28 cellular contexts compared by ENCODE assay signal in genomic region chr1:226281058-226281457, GRCh38. TPM values are rescaled to one million over a fixed set of nuclear protein-coding genes. Genes with fewer than 3 reads are reported as not detected.
DNase-seq lines count a peak whose midpoint lies in the region; ATAC-seq, FAIRE-seq and TF ChIP-seq lines count a peak whose summit lies in the region.
"Had no signal": no experiment of that assay in that cellular context is flagged by ENCODE, and none has a peak within 500 bp of the region (broad histone marks: within the 10 kb centered on the region; RNA-seq: fewer than 3 reads in every experiment).

No MANE protein-coding gene starts in this region.

- 44 to 65% (median 62%) methylated on average over 1 of the region's 1 CpG for WGBS in heart left ventricle, 4 donors

- H3K36me3 ChIP-seq in left ventricle myocardium inferior = peaks cover 51% of the 10 kb centered on the region
- peaks cover 0 to 40% (median 16%) of the 10 kb centered on the region in 9 donors for H3K36me3 ChIP-seq in heart left ventricle

- peaks cover 24% of the 10 kb centered on the region for H3K36me3 Mint-ChIP-seq in activated T-helper 2 cell treated with anti-CD3 and anti-CD28 coated beads, Interferon-gamma antibody, Interleukin-2, Interleukin-4, amounts not matched to agents 10 μg/mL and 5 μg/mL and 100 μg/mL, durations not matched to agents 14 hours and 24 hours and 36 hours (ENCODE audit: low read depth)
- H3K36me3 Mint-ChIP-seq in effector memory CD8-positive, alpha-beta T cell (ENCODE audit: insufficient read depth) = peaks cover 2% of the 10 kb centered on the region

- intact Hi-C loops in left ventricle myocardium inferior (cut with micrococcal nuclease) (no loop called here), heart left ventricle (cut with DNase I) (no loop called here)
- intact Hi-C loops in activated T-helper 2 cell treated with anti-CD3 and anti-CD28 coated beads, Interferon-gamma antibody, Interleukin-2, Interleukin-4, amounts not matched to agents 10 μg/mL and 5 μg/mL and 100 μg/mL, durations not matched to agents 14 hours and 24 hours and 36 hours (cut with micrococcal nuclease) = no loop called here

- H3K27ac ChIP-seq in left ventricle myocardium inferior (replicated peaks) (peak overlapping the region; percentile 2), heart left ventricle (peak overlapping the region in 2 of 12 donors; percentile 17 to 26)
- H3K27ac ChIP-seq: BLaER1 had no signal

- H3K4me3 ChIP-seq in left ventricle myocardium inferior (no peak overlapping the region), heart left ventricle (no peak overlapping the region)
- H3K4me3 ChIP-seq: BLaER1 had no signal

- no peaks in the 10 kb centered on the region for H3K4me1 Mint-ChIP-seq in activated T-helper 2 cell treated with anti-CD3 and anti-CD28 coated beads, Interferon-gamma antibody, Interleukin-2, Interleukin-4, amounts not matched to agents 10 μg/mL and 5 μg/mL and 100 μg/mL, durations not matched to agents 14 hours and 24 hours and 36 hours (ENCODE audit: low read depth)
- no peaks in the 10 kb centered on the region for H3K4me1 Mint-ChIP-seq in effector memory CD8-positive, alpha-beta T cell (ENCODE audit: low read depth in 2 of 2)
- H3K4me1 Mint-ChIP-seq: CD4-positive, alpha-beta memory T cell; CD8-positive, alpha-beta memory T cell had no signal

- H3K27me3 ChIP-seq in left ventricle myocardium inferior (ENCODE audit: low read depth) (no peaks in the 10 kb centered on the region), heart left ventricle (no peaks in the 10 kb centered on the region)
- H3K27me3 ChIP-seq: BE2C, BLaER1 had no signal

- TF ChIP-seq POLR2A in heart left ventricle (IDR thresholded peaks at IDR 0.05) = no peak

- H3K9me3 ChIP-seq in left ventricle myocardium inferior (replicated peaks) (no peaks in the 10 kb centered on the region), heart left ventricle (peaks cover 0 to 3% (median 0%) of the 10 kb centered on the region in 12 donors)
- H3K9me3 ChIP-seq: BE2C, BLaER1 had no signal

- FAIRE-seq in G401.6 (lab: Jason Lieb, UNC) (peak; percentile 25), TTC549 (lab: Jason Lieb, UNC) (peak; percentile 88)
- FAIRE-seq: GM12891, GM19239 had no signal

- ATAC-seq in heart left ventricle = no peak
- no peak for ATAC-seq in GM21526 (IDR thresholded peaks at IDR 0.05; ENCODE audit: low FRiP score, unreplicated experiment)
- no peak for ATAC-seq in effector memory CD8-positive, alpha-beta T cell (replicated peaks)

- H3K27ac Mint-ChIP-seq in activated T-helper 2 cell treated with anti-CD3 and anti-CD28 coated beads, Interferon-gamma antibody, Interleukin-2, Interleukin-4, amounts not matched to agents 10 μg/mL and 5 μg/mL and 100 μg/mL, durations not matched to agents 14 hours and 24 hours and 36 hours = peak overlapping the region; percentile 5
- no peak overlapping the region for H3K27ac Mint-ChIP-seq in effector memory CD8-positive, alpha-beta T cell
- H3K27ac Mint-ChIP-seq: CD14-positive monocyte; CD4-positive, alpha-beta memory T cell had no signal

- peaks cover 12% of the 10 kb centered on the region for H3K4me1 ChIP-seq in left ventricle myocardium inferior
- peaks cover 0 to 4% (median 0%) of the 10 kb centered on the region in 12 donors for H3K4me1 ChIP-seq in heart left ventricle
- H3K4me1 ChIP-seq: BE2C, BLaER1 had no signal

- no peaks in the 10 kb centered on the region for H3K27me3 Mint-ChIP-seq in activated T-helper 2 cell treated with anti-CD3 and anti-CD28 coated beads, Interferon-gamma antibody, Interleukin-2, Interleukin-4, amounts not matched to agents 10 μg/mL and 5 μg/mL and 100 μg/mL, durations not matched to agents 14 hours and 24 hours and 36 hours (ENCODE audit: low read depth)
- no peaks in the 10 kb centered on the region for H3K27me3 Mint-ChIP-seq in effector memory CD8-positive, alpha-beta T cell
- H3K27me3 Mint-ChIP-seq: CD4-positive, alpha-beta memory T cell; CD4-positive, CD25-positive, alpha-beta regulatory T cell; CD8-positive, alpha-beta memory T cell had no signal

- no peak for DNase-seq in left ventricle myocardium inferior
- no peak for DNase-seq in heart left ventricle
- DNase-seq in activated T-helper 2 cell treated with anti-CD3 and anti-CD28 coated beads, Interferon-gamma antibody, Interleukin-2, Interleukin-4, amounts not matched to agents 10 μg/mL and 5 μg/mL and 100 μg/mL, durations not matched to agents 14 hours and 24 hours and 36 hours (ENCODE audit: low spot score) = no peak
- DNase-seq in effector memory CD8-positive, alpha-beta T cell = no peak
- DNase-seq: 8988T; ACHN; BE2C; C1 segment of cervical spinal cord; CD4-positive, alpha-beta memory T cell; CD4-positive, CD25-positive, alpha-beta regulatory T cell; CD8-positive, alpha-beta memory T cell; COR-L47; DMS 273 treated with DMSO at 0.1 percent for 48 hours; DMS153; DMS53; DMS79; DND-41; EL; GF-D8 had no signal

- H3K4me3 Mint-ChIP-seq in activated T-helper 2 cell treated with anti-CD3 and anti-CD28 coated beads, Interferon-gamma antibody, Interleukin-2, Interleukin-4, amounts not matched to agents 10 μg/mL and 5 μg/mL and 100 μg/mL, durations not matched to agents 14 hours and 24 hours and 36 hours (ENCODE audit: low read depth) = no peak overlapping the region
- no peak overlapping the region for H3K4me3 Mint-ChIP-seq in effector memory CD8-positive, alpha-beta T cell
- H3K4me3 Mint-ChIP-seq: CD14-positive monocyte; CD4-positive, alpha-beta memory T cell; CD4-positive, CD25-positive, alpha-beta regulatory T cell; CD8-positive, alpha-beta memory T cell had no signal

- H3K9me3 Mint-ChIP-seq in activated T-helper 2 cell treated with anti-CD3 and anti-CD28 coated beads, Interferon-gamma antibody, Interleukin-2, Interleukin-4, amounts not matched to agents 10 μg/mL and 5 μg/mL and 100 μg/mL, durations not matched to agents 14 hours and 24 hours and 36 hours = no peaks in the 10 kb centered on the region
- H3K9me3 Mint-ChIP-seq in effector memory CD8-positive, alpha-beta T cell = no peaks in the 10 kb centered on the region
- H3K9me3 Mint-ChIP-seq: CD4-positive, alpha-beta memory T cell; CD4-positive, CD25-positive, alpha-beta regulatory T cell; CD8-positive, alpha-beta memory T cell had no signal

- TF ChIP-seq CTCF in left ventricle myocardium inferior (IDR thresholded peaks at IDR 0.05; ENCODE audit: borderline replicate concordance) = no peak
- no peak for TF ChIP-seq CTCF in heart left ventricle (IDR thresholded peaks at IDR 0.05)

RNA-seq across cellular contexts. Expression of gene LIN9, which starts 27.9 kb away (rescaled TPM):
- 19.5 TPM for total RNA-seq in left ventricle myocardium inferior
- 10 to 100 TPM; 10.9 to 21.0 (median 18.0) TPM for total RNA-seq in heart left ventricle
- 10 to 100 TPM; 11.1 to 11.7 TPM for polyA plus RNA-seq in heart left ventricle
- total RNA-seq in activated T-helper 2 cell treated with anti-CD3 and anti-CD28 coated beads, Interferon-gamma antibody, Interleukin-2, Interleukin-4, amounts not matched to agents 10 μg/mL and 5 μg/mL and 100 μg/mL, durations not matched to agents 14 hours and 24 hours and 36 hours = 9.7 and 12.7 TPM in 2 replicates

RNA-seq across cellular contexts. Expression of gene MIXL1, which starts 57.6 kb away (rescaled TPM):
- total RNA-seq in left ventricle myocardium inferior = not detected
- total RNA-seq in heart left ventricle = under 1 TPM in 2 of 9 donors, not detected in 7; 0.32 to 0.84 TPM
- under 1 TPM in 1 of 2 donors, not detected in 1; 0.06 TPM for polyA plus RNA-seq in heart left ventricle
- total RNA-seq in activated T-helper 2 cell treated with anti-CD3 and anti-CD28 coated beads, Interferon-gamma antibody, Interleukin-2, Interleukin-4, amounts not matched to agents 10 μg/mL and 5 μg/mL and 100 μg/mL, durations not matched to agents 14 hours and 24 hours and 36 hours = 0.39 TPM in 1 of 2 replicates, not detected in the other
- total RNA-seq: A673; CD4-positive, alpha-beta memory T cell; CD4-positive, CD25-positive, alpha-beta regulatory T cell; CD8-positive, alpha-beta memory T cell; G401 had no signal
- polyA plus RNA-seq: CD14-positive monocyte; CD4-positive, alpha-beta memory T cell; CD4-positive, CD25-positive, alpha-beta regulatory T cell; CD8-positive, alpha-beta memory T cell had no signal
